Comparison of ENCODE assay signal across 8 cellular contexts in genomic region chr6:87472525-87473418, GRCh38.
DNase-seq lines count a peak whose midpoint lies in the region; ATAC-seq, FAIRE-seq and TF ChIP-seq lines count a peak whose summit lies in the region.

SLC35A1 (plus strand) TSS chr6:87472974; CDS start chr6:87473004, 30 bp downstream.

- peak; percentile 78 for TF ChIP-seq POLR2A in H54 (IDR thresholded peaks at IDR 0.05; ENCODE audit: low read depth, low read length)

- H3K9me3 Mint-ChIP-seq in nephron, result no peaks in the 10 kb centered on the region

- peak; percentile 81 for DNase-seq in ELR (ENCODE audit: low read depth)
- peak; percentile 66 for DNase-seq in H54 (ENCODE audit: insufficient read length, low spot score)
- peak; percentile 80 for DNase-seq in LoVo (ENCODE audit: low spot score)
- peak; percentile 78 for DNase-seq in RWPE1 (ENCODE audit: low spot score)
- DNase-seq in activated effector memory CD4-positive, alpha-beta T cell treated with Interleukin-2 at 50 U/mL for 16 hours, result peak; percentile 81
- DNase-seq in fibroblast of the conjunctiva (ENCODE audit: low read depth), result peak; percentile 61
- peak; percentile 88 for DNase-seq in stimulated activated naive CD8-positive, alpha-beta T cell treated with anti-CD3 and anti-CD28 coated beads, Interleukin-15, Interleukin-2, amounts not matched to agents 100 U/mL and 50 U/mL, for 24 hours

- H3K4me1 Mint-ChIP-seq in nephron, result peaks cover 12% of the 10 kb centered on the region

- POLR2A ChIA-PET in RWPE1 (lab: Yijun Ruan, JAX; ENCODE audit: low non-redundant PET), result no interaction called here

- peak; percentile 95 for FAIRE-seq in H54 (lab: Jason Lieb, UNC)

- H3K27ac Mint-ChIP-seq in nephron, result peak within 1 kb of the TSS; percentile 95 to 97 (median 96)

- CTCF ChIA-PET in RWPE1 (lab: Yijun Ruan, JAX), result interaction anchor here (0.5 to 0.7 kb wide), 2 partner anchors 43 to 1441 kb away, joined by 3 read pairs; no protein-coding TSS in a partner anchor

- TF ChIP-seq CTCF in RWPE1 (conservative IDR thresholded peaks at IDR 0.05; ENCODE audit: low read depth) (no peak), nephron (IDR thresholded peaks at IDR 0.05; ENCODE audit: unreplicated experiment in 3 of 3) (peak in 2 of 3 experiments; percentile 21 to 32)

- H3K4me3 Mint-ChIP-seq in nephron, result peak within 1 kb of the TSS; percentile 99

- peak; percentile 93 for ATAC-seq in stimulated activated naive CD8-positive, alpha-beta T cell treated with anti-CD3 and anti-CD28 coated beads, Interleukin-15, Interleukin-2, amounts not matched to agents 100 U/mL and 50 U/mL, for 24 hours

- no peaks in the 10 kb centered on the region for H3K36me3 Mint-ChIP-seq in nephron (ENCODE audit: low read depth)

- no peaks in the 10 kb centered on the region for H3K27me3 Mint-ChIP-seq in nephron (ENCODE audit: low read depth)

- H3K27ac ChIP-seq in RWPE1, result peak within 1 kb of the TSS; percentile 90

Comparison
In these comparisons a context has a peak if more than half of its experiments do, and no peak if none do; other contexts are left out.
1. Peak in every context shown above with its lines: DNase-seq, ATAC-seq and H3K27ac ChIP-seq.